ENCODE assay signal across 8 cellular contexts in genomic region chr14:61456720-61457119, GRCh38.
DNase-seq lines count a peak whose midpoint lies in the region; ATAC-seq and TF ChIP-seq lines count a peak whose summit lies in the region.

No MANE protein-coding gene starts in this region.

- TF ChIP-seq CTCF in RWPE1 (conservative IDR thresholded peaks at IDR 0.05; ENCODE audit: low read depth), result peak; percentile 89
- peak; percentile 90 for TF ChIP-seq CTCF in fibroblast of pulmonary artery (IDR thresholded peaks at IDR 0.05; ENCODE audit: low read length, missing control alignments)
- TF ChIP-seq CTCF in omental fat pad (IDR thresholded peaks at IDR 0.05), result peak in 1 of 3 donors; percentile 23
- peak; percentile 93 for TF ChIP-seq CTCF in type B pancreatic cell (conservative IDR thresholded peaks at IDR 0.05)

- intact Hi-C loops in activated T-helper 1 cell treated with anti-CD3 and anti-CD28 coated beads, Interleukin-12 subunit alpha, Interleukin-12 subunit beta, Interleukin-2, Interleukin-4 antibody, amounts not matched to agents 30 ng/mL and 10 ng/mL and 1 ng/mL, durations not matched to agents 14 hours and 24 hours and 36 hours (cut with micrococcal nuclease), result loop anchor here (1.0 to 10.0 kb wide), 4 partner anchors 159 to 1821 kb away; partner anchors contain the start of genes SLC38A6 and TRMT5

- peak; percentile 79 for DNase-seq in D341Med (ENCODE audit: low spot score)
- peak; percentile 77 to 82 for DNase-seq in Kasumi-1 (lab: John Stamatoyannopoulos, UW)
- DNase-seq in RWPE1 (ENCODE audit: low spot score), result peak; percentile 69
- peak; percentile 69 for DNase-seq in activated T-helper 1 cell treated with anti-CD3 and anti-CD28 coated beads, Interleukin-12 subunit alpha, Interleukin-12 subunit beta, Interleukin-2, Interleukin-4 antibody, amounts not matched to agents 30 ng/mL and 10 ng/mL and 1 ng/mL, durations not matched to agents 14 hours and 24 hours and 36 hours (ENCODE audit: low spot score)
- peak; percentile 86 for DNase-seq in fibroblast of pulmonary artery (ENCODE audit: low read depth)
- peak; percentile 95 for DNase-seq in omental fat pad (ENCODE audit: low spot score)
- no peak for DNase-seq in type B pancreatic cell (ENCODE audit: extremely low spot score, unreplicated experiment)

- H3K9me3 Mint-ChIP-seq in activated T-helper 1 cell treated with anti-CD3 and anti-CD28 coated beads, Interleukin-12 subunit alpha, Interleukin-12 subunit beta, Interleukin-2, Interleukin-4 antibody, amounts not matched to agents 30 ng/mL and 10 ng/mL and 1 ng/mL, durations not matched to agents 14 hours and 24 hours and 36 hours, result peaks cover 4% of the 10 kb centered on the region
- H3K9me3 Mint-ChIP-seq in type B pancreatic cell, result no peaks in the 10 kb centered on the region

- no peak overlapping the region for H3K4me3 Mint-ChIP-seq in activated T-helper 1 cell treated with anti-CD3 and anti-CD28 coated beads, Interleukin-12 subunit alpha, Interleukin-12 subunit beta, Interleukin-2, Interleukin-4 antibody, amounts not matched to agents 30 ng/mL and 10 ng/mL and 1 ng/mL, durations not matched to agents 14 hours and 24 hours and 36 hours
- H3K4me3 Mint-ChIP-seq in type B pancreatic cell, result no peak overlapping the region

- peaks cover 63% of the 10 kb centered on the region for H3K36me3 Mint-ChIP-seq in activated T-helper 1 cell treated with anti-CD3 and anti-CD28 coated beads, Interleukin-12 subunit alpha, Interleukin-12 subunit beta, Interleukin-2, Interleukin-4 antibody, amounts not matched to agents 30 ng/mL and 10 ng/mL and 1 ng/mL, durations not matched to agents 14 hours and 24 hours and 36 hours (ENCODE audit: low read depth)
- peaks cover 12% of the 10 kb centered on the region for H3K36me3 Mint-ChIP-seq in type B pancreatic cell

- H3K4me3 ChIP-seq in fibroblast of pulmonary artery (replicated peaks; ENCODE audit: low read depth, low read length), result no peak overlapping the region

- CTCF ChIA-PET in RWPE1 (lab: Yijun Ruan, JAX), result interaction anchor here (0.7 to 1.3 kb wide), 2 partner anchors 381 to 1114 kb away, joined by 3 to 6 read pairs; no protein-coding TSS in a partner anchor

- H3K27ac ChIP-seq in RWPE1, result no peak overlapping the region

- peak; percentile 89 for ATAC-seq in GM21447 (IDR thresholded peaks at IDR 0.05; ENCODE audit: unreplicated experiment)
- ATAC-seq in omental fat pad (ENCODE audit: low FRiP score), result no peak

- H3K27me3 Mint-ChIP-seq in activated T-helper 1 cell treated with anti-CD3 and anti-CD28 coated beads, Interleukin-12 subunit alpha, Interleukin-12 subunit beta, Interleukin-2, Interleukin-4 antibody, amounts not matched to agents 30 ng/mL and 10 ng/mL and 1 ng/mL, durations not matched to agents 14 hours and 24 hours and 36 hours (ENCODE audit: insufficient read depth), result no peaks in the 10 kb centered on the region
- H3K27me3 Mint-ChIP-seq in type B pancreatic cell, result no peaks in the 10 kb centered on the region

- H3K4me1 Mint-ChIP-seq in activated T-helper 1 cell treated with anti-CD3 and anti-CD28 coated beads, Interleukin-12 subunit alpha, Interleukin-12 subunit beta, Interleukin-2, Interleukin-4 antibody, amounts not matched to agents 30 ng/mL and 10 ng/mL and 1 ng/mL, durations not matched to agents 14 hours and 24 hours and 36 hours (ENCODE audit: low read depth), result peaks cover 71% of the 10 kb centered on the region
- peaks cover 7% of the 10 kb centered on the region for H3K4me1 Mint-ChIP-seq in type B pancreatic cell (ENCODE audit: unreplicated experiment)

- peak overlapping the region; percentile 71 for H3K27ac Mint-ChIP-seq in activated T-helper 1 cell treated with anti-CD3 and anti-CD28 coated beads, Interleukin-12 subunit alpha, Interleukin-12 subunit beta, Interleukin-2, Interleukin-4 antibody, amounts not matched to agents 30 ng/mL and 10 ng/mL and 1 ng/mL, durations not matched to agents 14 hours and 24 hours and 36 hours
- H3K27ac Mint-ChIP-seq in type B pancreatic cell, result no peak overlapping the region

- POLR2A ChIA-PET in RWPE1 (lab: Yijun Ruan, JAX; ENCODE audit: low non-redundant PET), result no interaction called here
